In the genomic region with DNA sequence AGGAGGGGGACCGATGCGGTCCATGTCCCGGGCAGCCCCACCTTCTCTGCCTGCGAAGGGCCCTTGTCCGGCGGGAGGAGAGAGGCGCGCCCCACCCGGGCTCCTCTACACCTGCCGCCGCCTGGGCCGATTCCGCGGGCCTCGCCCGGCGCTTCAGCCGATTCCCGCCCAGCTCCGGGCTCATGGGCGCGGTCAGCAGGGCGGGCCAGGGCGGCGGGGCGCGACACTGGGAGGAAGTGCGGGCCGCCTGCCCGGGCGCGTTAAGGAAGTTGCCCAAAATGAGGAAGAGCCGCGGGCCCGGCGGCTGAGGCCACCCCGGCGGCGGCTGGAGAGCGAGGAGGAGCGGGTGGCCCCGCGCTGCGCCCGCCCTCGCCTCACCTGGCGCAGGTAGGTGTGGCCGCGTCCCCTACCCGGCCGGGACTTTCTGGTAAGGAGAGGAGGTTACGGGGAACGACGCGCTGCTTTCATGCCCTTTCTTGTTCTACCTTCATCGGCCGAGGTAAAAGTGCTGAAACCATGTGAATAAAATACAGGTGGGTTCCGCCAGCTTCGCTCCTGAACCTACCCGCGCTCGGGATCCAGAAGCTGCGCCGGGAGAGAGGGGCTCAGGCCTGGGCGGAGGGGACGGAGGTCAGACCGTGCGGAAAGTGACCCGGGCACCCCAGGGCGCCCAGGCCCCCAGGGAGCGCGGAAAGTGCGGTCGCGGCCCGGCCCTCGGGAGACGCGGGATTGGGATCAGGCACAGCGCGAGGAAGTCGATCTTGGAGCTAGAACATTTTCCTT, we compare ENCODE assay signal across 8 cellular contexts. TPM values are rescaled to one million over a fixed set of nuclear protein-coding genes. Genes with fewer than 3 reads are reported as not detected.
DNase-seq lines count a peak whose midpoint lies in the region; ATAC-seq, FAIRE-seq and TF ChIP-seq lines count a peak whose summit lies in the region.

A gene (plus strand): TSS at position 313 of the 783 bp plus-strand sequence. CDS start 42,080 bp downstream, outside the sequence.

- H3K9ac ChIP-seq in Loucy (ENCODE audit: low read depth, low read length, poor library complexity, severe bottlenecking): peak within 1 kb of the TSS; percentile 92

- H3K27me3 ChIP-seq in Loucy (ENCODE audit: insufficient read depth, low read length, poor library complexity, severe bottlenecking) (no peaks in the 10 kb centered on the region), WERI-Rb-1 (ENCODE audit: insufficient read depth, low read depth, severe bottlenecking) (no peaks in the 10 kb centered on the region), right cardiac atrium (ENCODE audit: control insufficient read depth, insufficient read depth) (no peaks in the 10 kb centered on the region), sigmoid colon (peaks cover 9 to 31% (median 20%) of the 10 kb centered on the region in 3 donors)

- FAIRE-seq in HTR-8/SVneo (lab: Jason Lieb, UNC): no peak

- H2AFZ ChIP-seq in Loucy (ENCODE audit: low read length): 0 out of 2 replicates have a peak within 1 kb of the TSS, but pooled peaks have one; percentile 8

- TF ChIP-seq CTCF in Loucy (conservative IDR thresholded peaks at IDR 0.05; ENCODE audit: low read length): no peak
- TF ChIP-seq CTCF in WERI-Rb-1 (IDR thresholded peaks at IDR 0.05; ENCODE audit: low read depth, low read length): no peak
- no peak for TF ChIP-seq CTCF in sigmoid colon (IDR thresholded peaks at IDR 0.05)

- peak within 1 kb of the TSS; percentile 71 for H3K4me2 ChIP-seq in Loucy (ENCODE audit: low read depth, low read length, poor library complexity, severe bottlenecking)

- intact Hi-C loops in right cardiac atrium (cut with DNase I): no loop called here
- intact Hi-C loops in sigmoid colon (cut with DNase I): no loop called here

- peak; percentile 34 for ATAC-seq in GM21423 (IDR thresholded peaks at IDR 0.05; ENCODE audit: unreplicated experiment)
- ATAC-seq in right cardiac atrium: peak; percentile 86 to 92

- TF ChIP-seq POLR2A in sigmoid colon (IDR thresholded peaks at IDR 0.05): no peak

- H3K27ac ChIP-seq in WERI-Rb-1 (peak within 1 kb of the TSS; percentile 99), right cardiac atrium (ENCODE audit: low read length) (no peak within 1 kb of the TSS), sigmoid colon (peak within 1 kb of the TSS; percentile 53 to 66 (median 62))

- H3K36me3 ChIP-seq in Loucy (ENCODE audit: insufficient read depth, low read length): no peaks in the 10 kb centered on the region; the same call in 1 of the 2 replicates
- H3K36me3 ChIP-seq in WERI-Rb-1: peaks cover 13% of the 10 kb centered on the region
- no peaks in the 10 kb centered on the region for H3K36me3 ChIP-seq in sigmoid colon

- no peak for TF ChIP-seq EP300 in sigmoid colon (IDR thresholded peaks at IDR 0.05)

- H3K79me2 ChIP-seq in Loucy (ENCODE audit: insufficient read depth, low read length): peaks cover 61% of the 10 kb centered on the region

- H3K9me3 ChIP-seq in Loucy (ENCODE audit: insufficient read depth, low read depth, low read length) (no peaks in the 10 kb centered on the region), WERI-Rb-1 (ENCODE audit: severe bottlenecking) (no peaks in the 10 kb centered on the region), right cardiac atrium (ENCODE audit: control insufficient read depth, low read length) (no peaks in the 10 kb centered on the region), sigmoid colon (no peaks in the 10 kb centered on the region)

- no peaks in the 10 kb centered on the region for H4K20me1 ChIP-seq in Loucy (ENCODE audit: insufficient read depth, low read length, poor library complexity, severe bottlenecking)

- H3F3A ChIP-seq in Loucy (ENCODE audit: low read depth): no peaks in the 10 kb centered on the region

- peaks cover 48% of the 10 kb centered on the region for H3K4me1 ChIP-seq in Loucy (ENCODE audit: insufficient read depth, low read length, poor library complexity, severe bottlenecking)
- H3K4me1 ChIP-seq in right cardiac atrium (ENCODE audit: control insufficient read depth, insufficient read depth, low read length): no peaks in the 10 kb centered on the region
- H3K4me1 ChIP-seq in sigmoid colon: peaks cover 0 to 11% (median 7%) of the 10 kb centered on the region in 4 donors

- DNase-seq in WERI-Rb-1 (peak; percentile 35), right cardiac atrium (peak; percentile 53 to 83 (median 83)), sigmoid colon (peak; percentile 67), HTR-8/SVneo (ENCODE audit: insufficient read length, low spot score) (no peak), dedifferentiated amniotic fluid mesenchymal stem cell (ENCODE audit: extremely low spot score) (no peak)

- H3K4me3 ChIP-seq in GM08714 (ENCODE audit: low read length) (peak within 1 kb of the TSS; percentile 81), Loucy (ENCODE audit: low read length, poor library complexity, severe bottlenecking) (peak within 1 kb of the TSS; percentile 81), WERI-Rb-1 (ENCODE audit: low read depth, low read length) (peak within 1 kb of the TSS; percentile 95), right cardiac atrium (ENCODE audit: low read length) (peak within 1 kb of the TSS; percentile 8), sigmoid colon (peak within 1 kb of the TSS; percentile 20 to 49 (median 40))

- WGBS in right cardiac atrium: 2% methylated on average over 82 of the region's 82 CpGs
- 1% methylated on average over 82 of the region's 82 CpGs for WGBS in sigmoid colon, 2 donors

- no peaks in the 10 kb centered on the region for H3K9me2 ChIP-seq in Loucy (replicated peaks; ENCODE audit: low read depth, low read length)

RNA-seq across cellular contexts. Expression of the gene that starts here (rescaled TPM):
- total RNA-seq in right cardiac atrium (1 to 10 TPM; 6.6 to 9.5 (median 7.5) TPM), sigmoid colon (10 to 100 TPM in 3 of 4 donors, 1 to 10 TPM in 1; 7.8 to 16.4 (median 12.0) TPM)
- polyA plus RNA-seq in right cardiac atrium (0.97 TPM), sigmoid colon (10 to 100 TPM; 21.6 to 35.8 (median 29.4) TPM)

Comparison
In these comparisons a context has a peak if more than half of its experiments do, and no peak if none do; other contexts are left out.
1. RNA of the gene that starts here (polyA plus RNA-seq): 21.6 to 35.8 TPM in sigmoid colon; 0.97 TPM in right cardiac atrium (single experiment); every median in the first group is over 10 times any median in the second.
2. H3K4me3 ChIP-seq: peak in every context shown above with its lines; median percentile 95 in WERI-Rb-1; 81 in GM08714; 81 in Loucy; 40 in sigmoid colon; 8 in right cardiac atrium.
3. DNase-seq: peak in WERI-Rb-1 (single experiment), right cardiac atrium (3 of 3) and sigmoid colon (single experiment); none in HTR-8/SVneo (single experiment) and dedifferentiated amniotic fluid mesenchymal stem cell (single experiment).